ENCODE assay signal across 9 cellular contexts in genomic region chr17:27241346-27241946, GRCh38. TPM values are rescaled to one million over a fixed set of nuclear protein-coding genes. Genes with fewer than 3 reads are reported as not detected.
DNase-seq lines count a peak whose midpoint lies in the region; ATAC-seq and TF ChIP-seq lines count a peak whose summit lies in the region.
"Had no signal": no experiment of that assay in that cellular context is flagged by ENCODE, and none has a peak within 500 bp of the region (broad histone marks: within the 10 kb centered on the region; RNA-seq: fewer than 3 reads in every experiment).

No MANE protein-coding gene starts in this region.

- TF ChIP-seq CTCF in activated B cell treated with CpG ODN at 0.5 μM for 24 hours (IDR thresholded peaks at IDR 0.05), result no peak

- H3K36me3 Mint-ChIP-seq in activated B cell treated with CpG ODN at 0.5 μM for 24 hours (ENCODE audit: low read depth), result no peaks in the 10 kb centered on the region

- POLR2A ChIA-PET in activated B cell treated with CpG ODN at 0.5 μM for 24 hours (lab: Charles Lee), result interaction anchor here (1.0 to 8.0 kb wide), 4 partner anchors 41 to 358 kb away, joined by 3 to 96 read pairs (median 8); partner anchors contain the start of gene WSB1

- H3K4me1 Mint-ChIP-seq in activated B cell treated with CpG ODN at 0.5 μM for 24 hours, result peaks cover 53% of the 10 kb centered on the region

- H3K27ac Mint-ChIP-seq in activated B cell treated with CpG ODN at 0.5 μM for 24 hours, result peak overlapping the region; percentile 30

- intact Hi-C loops in activated B cell treated with CpG ODN at 0.5 μM for 24 hours (cut with micrococcal nuclease), result loop anchor here (1.0 kb wide), 1 partner anchor 53 kb away; the partner anchor contains the start of gene WSB1

- peak overlapping the region; percentile 11 for H3K4me3 Mint-ChIP-seq in activated B cell treated with CpG ODN at 0.5 μM for 24 hours

- DNase-seq in activated B cell treated with CpG ODN at 0.5 μM for 24 hours, result no peak
- DNase-seq in pons (ENCODE audit: low spot score), result peak; percentile 33
- no peak for DNase-seq in HuH-7 (ENCODE audit: low spot score)
- DNase-seq in RPMI8226, result no peak
- DNase-seq in NCI-H345 treated with DMSO at 0.1 percent for 48 hours (lab: John Stamatoyannopoulos, UW; ENCODE audit: unreplicated experiment), result no peak
- no peak for DNase-seq in NCI-H1694 treated with DMSO at 0.1 percent for 48 hours (lab: John Stamatoyannopoulos, UW)
- DNase-seq: dermis blood vessel endothelial cell had no signal

- no peaks in the 10 kb centered on the region for H3K27me3 Mint-ChIP-seq in activated B cell treated with CpG ODN at 0.5 μM for 24 hours

- H3K9me3 Mint-ChIP-seq in activated B cell treated with CpG ODN at 0.5 μM for 24 hours, result no peaks in the 10 kb centered on the region

- CTCF ChIA-PET in activated B cell treated with CpG ODN at 0.5 μM for 24 hours (lab: Charles Lee), result interaction anchor here (0.6 to 2.2 kb wide), 5 partner anchors 35 to 361 kb away, joined by 3 to 11 read pairs (median 5); no protein-coding TSS in a partner anchor

- ATAC-seq in GM18867 (IDR thresholded peaks at IDR 0.05; ENCODE audit: unreplicated experiment) (peak; percentile 50), HG02678 (IDR thresholded peaks at IDR 0.05; ENCODE audit: unreplicated experiment) (peak; percentile 50), activated B cell treated with CpG ODN at 0.5 μM for 24 hours (ENCODE audit: low read depth) (peak; percentile 33)

RNA-seq across cellular contexts. Expression of gene WSB1, which starts 52.5 kb away (rescaled TPM):
- 115 and 125 TPM in 2 replicates for total RNA-seq in activated B cell treated with CpG ODN at 0.5 μM for 24 hours
